In genomic region chr5:150836064-150836463, GRCh38 we compare ENCODE assay signal across 8 cellular contexts. TPM values are rescaled to one million over a fixed set of nuclear protein-coding genes. Genes with fewer than 3 reads are reported as not detected.
"Had no signal": no experiment of that assay in that cellular context is flagged by ENCODE, and none has a peak within 500 bp of the region (broad histone marks: within the 10 kb centered on the region; RNA-seq: fewer than 3 reads in every experiment).

No MANE protein-coding gene starts in this region.

- FAIRE-seq: HepG2 had no signal

- H3K4me3 ChIP-seq: GM23248 had no signal

- ATAC-seq: HepG2 had no signal

- H3K9ac ChIP-seq: GM23248 had no signal

- H3K4me1 Mint-ChIP-seq: IgD-negative memory B cell had no signal

- H2AFZ ChIP-seq: GM23248 had no signal

- H3K27ac Mint-ChIP-seq: IgD-negative memory B cell had no signal

- DNase-seq: H7, HCEC 1CT, KBM-7 had no signal

- H3K27ac ChIP-seq: GM23248, HL-60 had no signal

RNA-seq across cellular contexts. Expression of gene IRGM, which starts 10.3 kb away (rescaled TPM):
- total RNA-seq: GM23248, H4, H7, HepG2 had no signal
- polyA plus RNA-seq: GM23248, HepG2, IgD-negative memory B cell had no signal
